21 cellular contexts compared by ENCODE assay signal in genomic region chr7:138237995-138238394, GRCh38.
"Had no signal": no experiment of that assay in that cellular context is flagged by ENCODE, and none has a peak within 500 bp of the region (broad histone marks: within the 10 kb centered on the region; RNA-seq: fewer than 3 reads in every experiment).

No MANE protein-coding gene starts in this region.

- H3K4me2 ChIP-seq: neural progenitor cell had no signal

- H3K36me3 ChIP-seq: esophagus muscularis mucosa, gastrocnemius medialis, heart right ventricle, left lung, lower lobe of right lung, neural progenitor cell, ovary, suprapubic skin, thyroid gland had no signal

- H3K27me3 ChIP-seq: esophagus muscularis mucosa, gastrocnemius medialis, heart right ventricle, left lung, neural progenitor cell, ovary, suprapubic skin, thyroid gland had no signal

- H2AFZ ChIP-seq: neural progenitor cell had no signal

- DNase-seq: effector memory CD8-positive, alpha-beta T cell; gastrocnemius medialis; heart right ventricle; islet precursor cell; left lung; lower lobe of right lung; midbrain; nucleus accumbens; ovary; right cardiac atrium; stimulated activated CD4-positive, alpha-beta T cell treated with anti-CD3 and anti-CD28 coated beads, Interleukin-4, amount 100 ng/mL, for 1 hour; stimulated activated CD8-positive, alpha-beta memory T cell treated with anti-CD3 and anti-CD28 coated beads, Interleukin-4, amount 100 ng/mL, for 48 hours; stimulated activated naive CD8-positive, alpha-beta T cell treated with anti-CD3 and anti-CD28 coated beads, Interleukin-15, Interleukin-2, amounts not matched to agents 100 U/mL and 50 U/mL, for 24 hours; thyroid gland had no signal

- H3K27ac ChIP-seq: epithelial cell of prostate, esophagus muscularis mucosa, gastrocnemius medialis, heart right ventricle, left lung, lower lobe of right lung, neural progenitor cell, ovary, suprapubic skin, thyroid gland had no signal

- FAIRE-seq: urothelium cell line had no signal

- ATAC-seq: effector memory CD8-positive, alpha-beta T cell; gastrocnemius medialis; heart right ventricle; left lung; lower lobe of right lung; natural killer cell treated with Interleukin-12 subunit alpha and Interleukin-12 subunit beta and Interleukin-15 and Interleukin-18, amount 100 ng/mL, for 72 hours; right cardiac atrium; stimulated activated effector memory CD8-positive, alpha-beta T cell treated with anti-CD3 and anti-CD28 coated beads, Interleukin-12 subunit alpha, Interleukin-12 subunit beta, amount 100 ng/mL, for 72 hours; stimulated activated naive CD8-positive, alpha-beta T cell treated with anti-CD3 and anti-CD28 coated beads, Interleukin-15, Interleukin-2, amounts not matched to agents 100 U/mL and 50 U/mL, for 24 hours had no signal

- H3K4me3 ChIP-seq: esophagus muscularis mucosa, gastrocnemius medialis, heart right ventricle, left lung, lower lobe of right lung, neural progenitor cell, ovary, suprapubic skin, thyroid gland had no signal

- H3K9ac ChIP-seq: neural progenitor cell had no signal

- H3K4me1 ChIP-seq: esophagus muscularis mucosa, gastrocnemius medialis, heart right ventricle, left lung, lower lobe of right lung, suprapubic skin, thyroid gland had no signal

- H3K9me3 ChIP-seq: gastrocnemius medialis, ovary, suprapubic skin, thyroid gland had no signal
